14 cellular contexts compared by ENCODE assay signal in genomic region chr11:772429-773390, GRCh38. TPM values are rescaled to one million over a fixed set of nuclear protein-coding genes. Genes with fewer than 3 reads are reported as not detected.
DNase-seq lines count a peak whose midpoint lies in the region; FAIRE-seq and TF ChIP-seq lines count a peak whose summit lies in the region.
"Had no signal": no experiment of that assay in that cellular context is flagged by ENCODE, and none has a peak within 500 bp of the region (broad histone marks: within the 10 kb centered on the region; RNA-seq: fewer than 3 reads in every experiment).

No MANE protein-coding gene starts in this region.

- no peaks in the 10 kb centered on the region for H3K27me3 ChIP-seq in endothelial cell of umbilical vein (ENCODE audit: control insufficient read depth in 2 of 2, insufficient read depth in 2 of 2, low read length in 2 of 2)
- no peaks in the 10 kb centered on the region for H3K27me3 ChIP-seq in osteoblast (ENCODE audit: insufficient read depth, low read length)
- H3K27me3 ChIP-seq in A673 (replicated peaks; ENCODE audit: insufficient read depth, low read depth, low read length, poor library complexity), result no peaks in the 10 kb centered on the region
- H3K27me3 ChIP-seq: esophagus squamous epithelium, MG63 had no signal

- POLR2A ChIA-PET in endothelial cell of umbilical vein (lab: Charles Lee) (no interaction called here), A673 (lab: Charles Lee; ENCODE audit: low non-redundant PET) (no interaction called here)

- H3K9me3 ChIP-seq in endothelial cell of umbilical vein (replicated peaks; ENCODE audit: control insufficient read depth, insufficient read depth, low read length) (no peaks in the 10 kb centered on the region), osteoblast (ENCODE audit: low read depth, low read length) (no peaks in the 10 kb centered on the region), A673 (ENCODE audit: low read depth, low read length, poor library complexity, severe bottlenecking) (no peaks in the 10 kb centered on the region)
- H3K9me3 ChIP-seq: esophagus squamous epithelium, MG63 had no signal

- H3K4me1 ChIP-seq in endothelial cell of umbilical vein (ENCODE audit: control insufficient read depth, extremely low read depth, insufficient read depth, low read length), result peaks cover 17% of the 10 kb centered on the region
- H3K4me1 ChIP-seq in osteoblast (ENCODE audit: insufficient read depth, low read length), result peaks cover 15% of the 10 kb centered on the region
- peaks cover 9% of the 10 kb centered on the region for H3K4me1 ChIP-seq in A673 (ENCODE audit: insufficient read depth, low read length, poor library complexity, severe bottlenecking)
- H3K4me1 ChIP-seq: parathyroid adenoma had no signal

- H3K4me3 ChIP-seq in endothelial cell of umbilical vein (replicated peaks in 1 of 3; ENCODE audit: insufficient read depth in 1 of 3, low read depth in 1 of 3, low read length in 3 of 3) (no peak overlapping the region), osteoblast (ENCODE audit: insufficient read depth, low read length) (no peak overlapping the region), A673 (ENCODE audit: low read depth, low read length, poor library complexity, severe bottlenecking) (no peak overlapping the region)
- H3K4me3 ChIP-seq: esophagus squamous epithelium, MG63 had no signal

- DNase-seq in G401 (ENCODE audit: low spot score) (peak; percentile 47), endothelial cell of umbilical vein (ENCODE audit: low read depth, low spot score) (no peak), osteoblast (ENCODE audit: insufficient read length, low spot score, missing footprints) (peak; percentile 91), RPMI8226 (no peak), ACHN (no peak), A673 (ENCODE audit: low spot score) (no peak)
- DNase-seq: activated CD8-positive, alpha-beta memory T cell treated with anti-CD3 and anti-CD28 coated beads, Interleukin-2, amount 50 U/mL, for 4 hours; DMS 273 treated with DMSO at 0.1 percent for 48 hours; esophagus squamous epithelium; MG63; stimulated activated CD8-positive, alpha-beta memory T cell treated with anti-CD3 and anti-CD28 coated beads, Interleukin-4, amount 100 ng/mL, for 48 hours; WERI-Rb-1 had no signal

- H2AFZ ChIP-seq in endothelial cell of umbilical vein (ENCODE audit: low read depth, low read length) (no peak overlapping the region), osteoblast (ENCODE audit: low read length) (no peak overlapping the region)
- H2AFZ ChIP-seq: parathyroid adenoma had no signal

- intact Hi-C loops in endothelial cell of umbilical vein (cut with micrococcal nuclease) (no loop called here), A673 (cut with micrococcal nuclease; ENCODE audit: unreplicated experiment) (no loop called here)

- no peak overlapping the region for H3K9ac ChIP-seq in endothelial cell of umbilical vein (replicated peaks; ENCODE audit: extremely low read depth, insufficient read depth, low read length)
- H3K9ac ChIP-seq: parathyroid adenoma had no signal

- TF ChIP-seq POLR2A in endothelial cell of umbilical vein (IDR thresholded peaks at IDR 0.05; ENCODE audit: low read depth, low read length), result peak; percentile 27

- H3K36me3 ChIP-seq in endothelial cell of umbilical vein (ENCODE audit: control insufficient read depth in 2 of 2, extremely low read depth in 1 of 2, insufficient read depth in 2 of 2, low read length in 2 of 2) (peaks cover 17 to 37% of the 10 kb centered on the region in 2 experiments), osteoblast (ENCODE audit: insufficient read depth, low read length) (peaks cover 42% of the 10 kb centered on the region), A673 (ENCODE audit: insufficient read depth, low read length, poor library complexity, severe bottlenecking) (peaks cover 27% of the 10 kb centered on the region)

- in situ Hi-C loops in G401 (cut with HindIII; ENCODE audit: low sequenced_read_pairs), result loop anchor here (25.0 kb wide), 1 partner anchor 110 kb away; no protein-coding TSS in a partner anchor
- in situ Hi-C loops in ACHN (cut with HindIII; ENCODE audit: low pct_ligation_motif_present, low pct_unique_long_range_greater_than_20kb, low sequenced_read_pairs), result no loop called here

- no peak for FAIRE-seq in endothelial cell of umbilical vein (lab: Jason Lieb, UNC)

- no peak overlapping the region for H3K4me2 ChIP-seq in endothelial cell of umbilical vein (ENCODE audit: insufficient read depth, low read length)
- H3K4me2 ChIP-seq in osteoblast (ENCODE audit: insufficient read depth, low read length), result no peak overlapping the region

- H4K20me1 ChIP-seq in endothelial cell of umbilical vein (replicated peaks; ENCODE audit: control insufficient read depth, extremely low read depth, insufficient read depth, low read length) (no peaks in the 10 kb centered on the region), osteoblast (ENCODE audit: insufficient read depth, low read length) (peaks cover 55% of the 10 kb centered on the region)

- no peak for TF ChIP-seq CTCF in endothelial cell of umbilical vein (IDR thresholded peaks at IDR 0.05; ENCODE audit: extremely low read depth in 1 of 2, insufficient read depth in 1 of 2, low read depth in 1 of 2, low read length in 2 of 2)
- TF ChIP-seq CTCF in osteoblast (IDR thresholded peaks at IDR 0.05; ENCODE audit: extremely low read depth, low read depth, low read length), result no peak
- TF ChIP-seq CTCF in A673 (conservative IDR thresholded peaks at IDR 0.05; ENCODE audit: low read depth, low read length), result no peak

- H3K27ac ChIP-seq in endothelial cell of umbilical vein (ENCODE audit: insufficient read depth, low read depth, low read length) (no peak overlapping the region), osteoblast (ENCODE audit: low read depth, low read length) (no peak overlapping the region), A673 (ENCODE audit: low read depth, low read length, poor library complexity, severe bottlenecking) (no peak overlapping the region)
- H3K27ac ChIP-seq: parathyroid adenoma, WERI-Rb-1 had no signal

- dilution Hi-C loops in endothelial cell of umbilical vein (cut with MboI; ENCODE audit: extremely low pct_ligation_motif_present, low sequenced_read_pairs), result no loop called here

- H3K79me2 ChIP-seq in endothelial cell of umbilical vein (ENCODE audit: control insufficient read depth, insufficient read depth, low read length) (peaks cover 56% of the 10 kb centered on the region), osteoblast (ENCODE audit: insufficient read depth, low read length) (peaks cover 73% of the 10 kb centered on the region)

- no TSS peak for BruUV-seq in endothelial cell of umbilical vein (replicated peaks; lab: Mats Ljungman, UMichigan)
- BruUV-seq in A673 (replicated peaks; lab: Mats Ljungman, UMichigan), result no TSS peak

- no peaks in the 10 kb centered on the region for H3K9me1 ChIP-seq in endothelial cell of umbilical vein (replicated peaks; ENCODE audit: control insufficient read depth, extremely low read depth, insufficient read depth, low read length)

- CTCF ChIA-PET in endothelial cell of umbilical vein (lab: Charles Lee) (no interaction called here), A673 (lab: Charles Lee) (no interaction called here)

RNA-seq across cellular contexts. Expression of gene GATD1, which starts 4.6 kb away (rescaled TPM):
- total RNA-seq in G401 (2014; rRNA removed; shearing (Covaris generic)), result 56.6 and 63.4 TPM in 2 replicates
- total RNA-seq in endothelial cell of umbilical vein (78.5 and 83.1 TPM in 2 replicates), osteoblast (31.5 and 37.3 TPM in 2 replicates), A673 (2021) (81.3 and 82.9 TPM in 2 replicates)
- polyA plus RNA-seq in endothelial cell of umbilical vein, result 70.6 and 90.8 TPM in 2 replicates
- polyA plus RNA-seq in endothelial cell of umbilical vein (2011; cell fraction: cytosol; rRNA removed), result 23.5 and 35.8 TPM in 2 replicates
- 157 and 166 TPM in 2 replicates for polyA plus RNA-seq in endothelial cell of umbilical vein (2011; cell fraction: nucleus; rRNA removed)
- polyA plus RNA-seq in endothelial cell of umbilical vein (2012), result 27.8 and 37.9 TPM in 2 replicates
- polyA minus RNA-seq in endothelial cell of umbilical vein, result 25.3 and 36.3 TPM in 2 replicates
- 27.4 TPM for polyA minus RNA-seq in endothelial cell of umbilical vein (2011; cell fraction: cytosol; rRNA and poly(A)+ RNA removed)
- polyA minus RNA-seq in endothelial cell of umbilical vein (2011; cell fraction: nucleus; rRNA and poly(A)+ RNA removed), result 34.0 and 37.3 TPM in 2 replicates

RNA-seq across cellular contexts. Expression of gene CEND1, which starts 17.2 kb away (rescaled TPM):
- total RNA-seq in G401 (2014; rRNA removed; shearing (Covaris generic)), result 0.74 and 0.95 TPM in 2 replicates
- total RNA-seq in endothelial cell of umbilical vein (0.40 and 0.83 TPM in 2 replicates), osteoblast (not detected in 2 replicates), A673 (2021) (0.24 and 0.52 TPM in 2 replicates)
- polyA plus RNA-seq in endothelial cell of umbilical vein, result 0.15 and 0.27 TPM in 2 replicates
- polyA plus RNA-seq in endothelial cell of umbilical vein (2011; cell fraction: cytosol; rRNA removed), result 0.21 and 0.24 TPM in 2 replicates
- 0.12 and 0.15 TPM in 2 replicates for polyA plus RNA-seq in endothelial cell of umbilical vein (2011; cell fraction: nucleus; rRNA removed)
- 0.89 and 2.1 TPM in 2 replicates for polyA plus RNA-seq in endothelial cell of umbilical vein (2012)
- not detected in 2 replicates for polyA minus RNA-seq in endothelial cell of umbilical vein
- polyA minus RNA-seq in endothelial cell of umbilical vein (2011; cell fraction: cytosol; rRNA and poly(A)+ RNA removed), result not detected
- not detected in 2 replicates for polyA minus RNA-seq in endothelial cell of umbilical vein (2011; cell fraction: nucleus; rRNA and poly(A)+ RNA removed)
- total RNA-seq: urinary bladder had no signal

RNA-seq across cellular contexts. Expression of gene SLC25A22, which starts 25.4 kb away (rescaled TPM):
- total RNA-seq in G401 (2014; rRNA removed; shearing (Covaris generic)), result 48.2 and 76.5 TPM in 2 replicates
- total RNA-seq in endothelial cell of umbilical vein (24.9 and 29.3 TPM in 2 replicates), osteoblast (8.0 and 9.0 TPM in 2 replicates), A673 (2021) (33.3 and 38.1 TPM in 2 replicates)
- 24.5 and 27.4 TPM in 2 replicates for polyA plus RNA-seq in endothelial cell of umbilical vein
- 19.3 and 28.7 TPM in 2 replicates for polyA plus RNA-seq in endothelial cell of umbilical vein (2011; cell fraction: cytosol; rRNA removed)
- 50.4 and 51.6 TPM in 2 replicates for polyA plus RNA-seq in endothelial cell of umbilical vein (2011; cell fraction: nucleus; rRNA removed)
- polyA plus RNA-seq in endothelial cell of umbilical vein (2012), result 18.6 and 26.3 TPM in 2 replicates
- polyA minus RNA-seq in endothelial cell of umbilical vein, result 15.4 and 17.1 TPM in 2 replicates
- 16.0 TPM for polyA minus RNA-seq in endothelial cell of umbilical vein (2011; cell fraction: cytosol; rRNA and poly(A)+ RNA removed)
- 11.9 and 13.3 TPM in 2 replicates for polyA minus RNA-seq in endothelial cell of umbilical vein (2011; cell fraction: nucleus; rRNA and poly(A)+ RNA removed)

RNA-seq across cellular contexts. Expression of gene TALDO1, which starts 25.4 kb away (rescaled TPM):
- total RNA-seq in G401 (2014; rRNA removed; shearing (Covaris generic)), result 201 and 229 TPM in 2 replicates
- total RNA-seq in endothelial cell of umbilical vein (287 and 294 TPM in 2 replicates), osteoblast (204 TPM in 2 replicates), A673 (2021) (173 and 175 TPM in 2 replicates)
- polyA plus RNA-seq in endothelial cell of umbilical vein, result 184 and 211 TPM in 2 replicates
- polyA plus RNA-seq in endothelial cell of umbilical vein (2011; cell fraction: cytosol; rRNA removed), result 234 and 253 TPM in 2 replicates
- polyA plus RNA-seq in endothelial cell of umbilical vein (2011; cell fraction: nucleus; rRNA removed), result 146 and 149 TPM in 2 replicates
- polyA plus RNA-seq in endothelial cell of umbilical vein (2012), result 262 and 325 TPM in 2 replicates
- 79.6 and 84.8 TPM in 2 replicates for polyA minus RNA-seq in endothelial cell of umbilical vein
- polyA minus RNA-seq in endothelial cell of umbilical vein (2011; cell fraction: cytosol; rRNA and poly(A)+ RNA removed), result 117 TPM
- polyA minus RNA-seq in endothelial cell of umbilical vein (2011; cell fraction: nucleus; rRNA and poly(A)+ RNA removed), result 19.6 and 30.7 TPM in 2 replicates

RNA-seq across cellular contexts. Expression of gene PIDD1, which starts 32.3 kb away (rescaled TPM):
- 25.5 and 29.5 TPM in 2 replicates for total RNA-seq in G401 (2014; rRNA removed; shearing (Covaris generic))
- total RNA-seq in endothelial cell of umbilical vein (30.6 and 30.7 TPM in 2 replicates), osteoblast (5.9 and 6.5 TPM in 2 replicates), A673 (2021) (20.6 and 23.9 TPM in 2 replicates)
- polyA plus RNA-seq in endothelial cell of umbilical vein, result 28.2 and 41.0 TPM in 2 replicates
- polyA plus RNA-seq in endothelial cell of umbilical vein (2011; cell fraction: cytosol; rRNA removed), result 8.8 and 15.4 TPM in 2 replicates
- 131 and 144 TPM in 2 replicates for polyA plus RNA-seq in endothelial cell of umbilical vein (2011; cell fraction: nucleus; rRNA removed)
- 11.5 and 15.5 TPM in 2 replicates for polyA plus RNA-seq in endothelial cell of umbilical vein (2012)
- polyA minus RNA-seq in endothelial cell of umbilical vein, result 8.9 and 15.2 TPM in 2 replicates
- 5.0 TPM for polyA minus RNA-seq in endothelial cell of umbilical vein (2011; cell fraction: cytosol; rRNA and poly(A)+ RNA removed)
- polyA minus RNA-seq in endothelial cell of umbilical vein (2011; cell fraction: nucleus; rRNA and poly(A)+ RNA removed), result 21.0 and 35.2 TPM in 2 replicates

Comparison
In these comparisons a context has a peak if more than half of its experiments do, and no peak if none do; other contexts are left out.
1. DNase-seq: peak in G401 (single experiment) and osteoblast (single experiment); none in endothelial cell of umbilical vein (single experiment), RPMI8226 (single experiment), ACHN (single experiment) and A673 (single experiment).